In the genomic region with DNA sequence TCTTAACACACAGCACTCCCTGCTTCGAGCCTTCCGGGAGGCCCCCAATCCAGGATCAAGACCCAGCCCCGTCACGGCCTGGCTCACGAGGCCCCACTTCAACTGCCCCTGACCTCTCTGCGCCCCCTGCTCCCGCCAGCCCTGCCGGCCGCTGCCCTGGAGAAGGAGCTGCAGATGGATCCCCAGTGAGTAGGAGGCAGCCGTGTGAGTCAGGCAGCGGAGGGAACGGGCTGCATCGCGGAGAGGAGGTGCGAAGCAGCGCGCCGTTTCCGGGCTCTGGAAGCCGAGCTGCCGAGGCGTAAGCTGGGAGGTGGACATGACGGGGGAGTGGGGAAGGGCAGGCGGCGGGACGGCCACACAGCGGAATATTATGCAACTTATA, we compare ENCODE assay signal across 10 cellular contexts.
DNase-seq lines count a peak whose midpoint lies in the region; ATAC-seq and TF ChIP-seq lines count a peak whose summit lies in the region.
"Had no signal": no experiment of that assay in that cellular context is flagged by ENCODE, and none has a peak within 500 bp of the region (broad histone marks: within the 10 kb centered on the region; RNA-seq: fewer than 3 reads in every experiment).

No MANE protein-coding gene starts in this region.

- TF ChIP-seq CTCF in hepatocyte (IDR thresholded peaks at IDR 0.05; ENCODE audit: poor library complexity) (no peak), spleen (IDR thresholded peaks at IDR 0.05 in 8 of 11, conservative IDR thresholded peaks at IDR 0.05 in 3 of 11) (no peak)

- no peak for TF ChIP-seq POLR2A in spleen (IDR thresholded peaks at IDR 0.05)

- intact Hi-C loops in spleen (cut with DNase I; ENCODE audit: low total_unique reads): no loop called here

- no peak overlapping the region for H3K4me3 Mint-ChIP-seq in T-helper 2 cell treated with Interferon-gamma antibody and Interleukin-4, amounts not matched to agents 5 μg/mL and 100 μg/mL, for 36 hours
- H3K4me3 Mint-ChIP-seq in stimulated activated memory B cell treated with anti-CD40 and anti-IgM and Interleukin-4, amounts not matched to agents 10 μg/mL and 1 μg/mL and 100 μg/mL, for 72 hours: no peak overlapping the region
- H3K4me3 Mint-ChIP-seq: T-helper 17 cell had no signal

- no peak for ATAC-seq in stimulated activated memory B cell treated with anti-CD40 and anti-IgM and Interleukin-4, amounts not matched to agents 10 μg/mL and 1 μg/mL and 100 μg/mL, for 72 hours
- ATAC-seq in HG02642 (IDR thresholded peaks at IDR 0.05; ENCODE audit: poor library complexity, unreplicated experiment): no peak
- ATAC-seq: T-helper 17 cell had no signal

- peaks cover 51% of the 10 kb centered on the region for H3K27me3 Mint-ChIP-seq in T-helper 2 cell treated with Interferon-gamma antibody and Interleukin-4, amounts not matched to agents 5 μg/mL and 100 μg/mL, for 36 hours (ENCODE audit: low read depth)
- peaks cover 82% of the 10 kb centered on the region for H3K27me3 Mint-ChIP-seq in stimulated activated memory B cell treated with anti-CD40 and anti-IgM and Interleukin-4, amounts not matched to agents 10 μg/mL and 1 μg/mL and 100 μg/mL, for 72 hours

- H2AFZ ChIP-seq in hepatocyte: no peak overlapping the region

- DNase-seq in H7 (peak; percentile 88), hepatocyte (ENCODE audit: low spot score) (peak; percentile 54), spleen (peak; percentile 71), NCI-H187 (lab: John Stamatoyannopoulos, UW) (no peak), cerebellar cortex (ENCODE audit: low spot score) (no peak)
- DNase-seq in T-helper 2 cell treated with Interferon-gamma antibody and Interleukin-4, amounts not matched to agents 5 μg/mL and 100 μg/mL, for 36 hours (ENCODE audit: low spot score): peak; percentile 13
- DNase-seq: T-helper 17 cell had no signal

- no peak overlapping the region for H3K27ac ChIP-seq in hepatocyte
- H3K27ac ChIP-seq in spleen: no peak overlapping the region
- H3K27ac ChIP-seq: tibial nerve had no signal

- H3K27ac Mint-ChIP-seq in T-helper 2 cell treated with Interferon-gamma antibody and Interleukin-4, amounts not matched to agents 5 μg/mL and 100 μg/mL, for 36 hours: no peak overlapping the region
- no peak overlapping the region for H3K27ac Mint-ChIP-seq in stimulated activated memory B cell treated with anti-CD40 and anti-IgM and Interleukin-4, amounts not matched to agents 10 μg/mL and 1 μg/mL and 100 μg/mL, for 72 hours
- H3K27ac Mint-ChIP-seq: T-helper 17 cell had no signal

- H3K36me3 ChIP-seq in H7 (replicated peaks; ENCODE audit: control insufficient read depth, insufficient read depth, low read length) (no peaks in the 10 kb centered on the region), hepatocyte (replicated peaks; ENCODE audit: insufficient read depth, low read depth) (no peaks in the 10 kb centered on the region), spleen (no peaks in the 10 kb centered on the region)
- H3K36me3 ChIP-seq: tibial nerve had no signal

- no peaks in the 10 kb centered on the region for H3K79me2 ChIP-seq in hepatocyte

- peaks cover 3% of the 10 kb centered on the region for H3K4me1 Mint-ChIP-seq in T-helper 2 cell treated with Interferon-gamma antibody and Interleukin-4, amounts not matched to agents 5 μg/mL and 100 μg/mL, for 36 hours (ENCODE audit: low read depth)
- H3K4me1 Mint-ChIP-seq in stimulated activated memory B cell treated with anti-CD40 and anti-IgM and Interleukin-4, amounts not matched to agents 10 μg/mL and 1 μg/mL and 100 μg/mL, for 72 hours: peaks cover 14% of the 10 kb centered on the region

- peak overlapping the region; percentile 62 for H3K4me3 ChIP-seq in H7 (ENCODE audit: insufficient read depth, low read depth, low read length)
- no peak overlapping the region for H3K4me3 ChIP-seq in hepatocyte
- peak overlapping the region in 2 of 8 donors; percentile 22 to 49 for H3K4me3 ChIP-seq in spleen

- WGBS in hepatocyte (ENCODE audit: low lambda C conversion rate, missing lambda C conversion rate): 5% methylated on average over 27 of the region's 27 CpGs
- 4 to 11% (median 5%) methylated on average over 17 to 27 of the region's 27 CpGs for WGBS in spleen, 5 donors

- H4K20me1 ChIP-seq in hepatocyte (ENCODE audit: insufficient read depth, poor library complexity, severe bottlenecking): no peaks in the 10 kb centered on the region

- H3K27me3 ChIP-seq in H7 (ENCODE audit: control insufficient read depth, insufficient read depth, low read length) (peaks cover 44% of the 10 kb centered on the region), hepatocyte (peaks cover 81% of the 10 kb centered on the region), spleen (replicated peaks in 1 of 7) (peaks cover 0 to 87% (median 51%) of the 10 kb centered on the region in 7 donors)

- H3K9me3 ChIP-seq in hepatocyte (ENCODE audit: low read depth) (no peaks in the 10 kb centered on the region), spleen (no peaks in the 10 kb centered on the region)
- H3K9me3 ChIP-seq: tibial nerve had no signal

- H3K4me1 ChIP-seq in hepatocyte (ENCODE audit: insufficient read depth) (peaks cover 7% of the 10 kb centered on the region), spleen (peaks cover 13 to 24% (median 20%) of the 10 kb centered on the region in 6 donors)

- H3K36me3 Mint-ChIP-seq in T-helper 2 cell treated with Interferon-gamma antibody and Interleukin-4, amounts not matched to agents 5 μg/mL and 100 μg/mL, for 36 hours (ENCODE audit: low read depth): no peaks in the 10 kb centered on the region
- no peaks in the 10 kb centered on the region for H3K36me3 Mint-ChIP-seq in stimulated activated memory B cell treated with anti-CD40 and anti-IgM and Interleukin-4, amounts not matched to agents 10 μg/mL and 1 μg/mL and 100 μg/mL, for 72 hours

- H3K4me2 ChIP-seq in hepatocyte: peak overlapping the region; percentile 56

- H3K9me2 ChIP-seq in hepatocyte (replicated peaks; ENCODE audit: insufficient read depth): no peaks in the 10 kb centered on the region

- H3K9me3 Mint-ChIP-seq in T-helper 2 cell treated with Interferon-gamma antibody and Interleukin-4, amounts not matched to agents 5 μg/mL and 100 μg/mL, for 36 hours: no peaks in the 10 kb centered on the region
- no peaks in the 10 kb centered on the region for H3K9me3 Mint-ChIP-seq in stimulated activated memory B cell treated with anti-CD40 and anti-IgM and Interleukin-4, amounts not matched to agents 10 μg/mL and 1 μg/mL and 100 μg/mL, for 72 hours

Comparison
In these comparisons a context has a peak if more than half of its experiments do, and no peak if none do; other contexts are left out.
1. DNase-seq: peak in H7 (single experiment), T-helper 2 cell treated with Interferon-gamma antibody and Interleukin-4, amounts not matched to agents 5 μg/mL and 100 μg/mL, for 36 hours (single experiment), hepatocyte (single experiment) and spleen (single experiment); none in NCI-H187 (0 of 2) and cerebellar cortex (single experiment).